In genomic region chr2:200588076-200588678, GRCh38 we compare ENCODE assay signal across 19 cellular contexts. TPM values are rescaled to one million over a fixed set of nuclear protein-coding genes. Genes with fewer than 3 reads are reported as not detected.
DNase-seq lines count a peak whose midpoint lies in the region; ATAC-seq and TF ChIP-seq lines count a peak whose summit lies in the region.
"Had no signal": no experiment of that assay in that cellular context is flagged by ENCODE, and none has a peak within 500 bp of the region (broad histone marks: within the 10 kb centered on the region; RNA-seq: fewer than 3 reads in every experiment).

No MANE protein-coding gene starts in this region.

- H3K9ac ChIP-seq in adipocyte (ENCODE audit: low read length), result peak overlapping the region; percentile 98

- no peak overlapping the region for H2AFZ ChIP-seq in ACC112 (ENCODE audit: low read length, unreplicated experiment)

- WGBS in suprapubic skin, result 81% methylated on average over 4 of the region's 4 CpGs

- H3K27me3 ChIP-seq in ACC112 (ENCODE audit: insufficient read depth, low read length), result no peaks in the 10 kb centered on the region
- H3K27me3 ChIP-seq in adipocyte (replicated peaks; ENCODE audit: control insufficient read depth, insufficient read depth, low read length), result no peaks in the 10 kb centered on the region
- H3K27me3 ChIP-seq in suprapubic skin, result no peaks in the 10 kb centered on the region
- H3K27me3 ChIP-seq: BE2C had no signal

- no peak overlapping the region for H3K27ac ChIP-seq in ACC112 (ENCODE audit: low read depth, low read length)
- H3K27ac ChIP-seq in suprapubic skin, result no peak overlapping the region

- ATAC-seq in left lobe of liver (peak; percentile 38), HG03139 (IDR thresholded peaks at IDR 0.05; ENCODE audit: unreplicated experiment) (no peak), left colon (no peak)
- ATAC-seq: PC-3 had no signal

- TF ChIP-seq POLR2A in suprapubic skin (IDR thresholded peaks at IDR 0.05), result no peak

- H3K9me3 ChIP-seq in adipocyte (ENCODE audit: control insufficient read depth, low read length) (no peaks in the 10 kb centered on the region), suprapubic skin (no peaks in the 10 kb centered on the region)
- H3K9me3 ChIP-seq: BE2C had no signal

- H3K4me1 ChIP-seq in ACC112 (ENCODE audit: control insufficient read depth, insufficient read depth, low read length, unreplicated experiment) (peaks cover 44% of the 10 kb centered on the region), adipocyte (ENCODE audit: control insufficient read depth, insufficient read depth, low read length) (peaks cover 61% of the 10 kb centered on the region), suprapubic skin (peaks cover 16% of the 10 kb centered on the region)
- H3K4me1 ChIP-seq: BE2C had no signal

- no peak for TF ChIP-seq CTCF in suprapubic skin (IDR thresholded peaks at IDR 0.05)

- intact Hi-C loops in left colon (cut with DNase I, micrococcal nuclease), result no loop called here

- H3K36me3 ChIP-seq in ACC112 (ENCODE audit: insufficient read depth, low read length) (peaks cover 9% of the 10 kb centered on the region; the same call in 1 of the 2 replicates), adipocyte (ENCODE audit: control insufficient read depth, insufficient read depth, low read length, severe bottlenecking) (peaks cover 19% of the 10 kb centered on the region), suprapubic skin (no peaks in the 10 kb centered on the region)
- H3K36me3 ChIP-seq: BE2C had no signal

- no peak for DNase-seq in adipocyte (ENCODE audit: low read depth)
- peak; percentile 75 for DNase-seq in left lobe of liver (ENCODE audit: low spot score)
- no peak for DNase-seq in suprapubic skin (ENCODE audit: low spot score in 2 of 2)
- DNase-seq in NCI-H1436 treated with DMSO at 0.1 percent for 48 hours (lab: John Stamatoyannopoulos, UW), result no peak
- DNase-seq in left colon, result no peak
- DNase-seq: BE2C, DMS53, GDM1, GOT3, KG1, NCI-H1105, NCI-H2029 treated with DMSO at 0.1 percent for 48 hours, NCI-H2171, NCI-H345, NCI-H524 treated with DMSO at 0.1 percent for 48 hours, PC-3, Right ventricle myocardium superior had no signal

- H3K4me3 ChIP-seq in ACC112 (ENCODE audit: low read depth, low read length) (peak overlapping the region; percentile 11; the same call in 1 of the 2 replicates), adipocyte (ENCODE audit: low read length) (peak overlapping the region; percentile 92), suprapubic skin (peak overlapping the region; percentile 53)

- peaks cover 34% of the 10 kb centered on the region for H3K79me2 ChIP-seq in ACC112 (ENCODE audit: control insufficient read depth, insufficient read depth, low read length, unreplicated experiment)

- no peak for TF ChIP-seq EP300 in suprapubic skin (IDR thresholded peaks at IDR 0.05)

RNA-seq across cellular contexts. Expression of gene AOX1, which starts 2.4 kb away (rescaled TPM):
- 1,212 TPM for total RNA-seq in left lobe of liver
- 10 to 100 TPM; 20.1 to 46.9 (median 30.4) TPM for total RNA-seq in suprapubic skin
- total RNA-seq in left colon, result 1 to 10 TPM; 5.7 to 8.7 TPM

Comparison
In these comparisons a context has a peak if more than half of its experiments do, and no peak if none do; other contexts are left out.
1. H3K4me3 ChIP-seq: peak in every context shown above with its lines; median percentile 92 in adipocyte; 53 in suprapubic skin; 11 in ACC112.
2. RNA of gene AOX1, which starts 2.4 kb away (total RNA-seq): 1,212 TPM in left lobe of liver (single experiment); 20.1 to 46.9 TPM in suprapubic skin and 5.7 to 8.7 TPM in left colon; every median in the first group is over 10 times any median in the second.